ENCODE assay signal across 8 cellular contexts in the genomic region with DNA sequence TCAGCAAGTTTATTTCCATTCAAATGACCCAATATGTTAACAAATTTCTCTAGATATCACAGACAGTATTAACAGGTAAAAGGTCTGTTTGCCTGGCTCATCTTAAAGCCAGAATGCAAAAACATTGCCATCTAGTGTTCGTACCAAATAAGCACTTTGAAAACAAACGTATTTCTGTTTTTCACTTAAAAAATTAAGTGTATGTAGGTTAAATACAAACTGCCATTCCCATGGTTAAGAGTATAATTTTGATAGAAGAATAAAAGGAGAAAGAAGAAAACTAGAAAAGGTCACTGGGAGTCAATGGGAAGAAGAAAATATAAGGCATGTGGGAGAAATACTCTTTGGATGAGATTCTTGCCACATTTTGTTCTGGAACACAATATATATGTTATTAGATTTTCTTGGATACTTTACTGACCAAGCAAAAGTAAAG. TPM values are rescaled to one million over a fixed set of nuclear protein-coding genes. Genes with fewer than 3 reads are reported as not detected.
DNase-seq lines count a peak whose midpoint lies in the region; ATAC-seq, FAIRE-seq and TF ChIP-seq lines count a peak whose summit lies in the region.

No MANE protein-coding gene starts in this region.

- WGBS in right lobe of liver (ENCODE audit: insufficient coverage, low coverage, low lambda C conversion rate, missing lambda C conversion rate), result 10% methylated on average over 2 of the region's 2 CpGs

- H3K27ac ChIP-seq in right lobe of liver, result no peak overlapping the region

- H3K4me1 ChIP-seq in right lobe of liver, result no peaks in the 10 kb centered on the region

- FAIRE-seq in GM12892 (lab: Jason Lieb, UNC), result no peak

- no peaks in the 10 kb centered on the region for H3K9me3 ChIP-seq in right lobe of liver

- TF ChIP-seq CTCF in right lobe of liver (IDR thresholded peaks at IDR 0.05), result peak; percentile 62 to 70 (median 66)

- no peaks in the 10 kb centered on the region for H3K27me3 ChIP-seq in right lobe of liver

- DNase-seq in DMS 273 (lab: John Stamatoyannopoulos, UW; ENCODE audit: unreplicated experiment) (peak; percentile 69), DMS 273 treated with DMSO at 0.1 percent for 48 hours (lab: John Stamatoyannopoulos, UW) (no peak), NCI-H146 (lab: John Stamatoyannopoulos, UW) (peak; percentile 68), amniotic epithelial cell (ENCODE audit: low read depth) (peak; percentile 37), right lobe of liver (no peak), GM12892 (ENCODE audit: insufficient read length) (no peak)

- TF ChIP-seq POLR2A in right lobe of liver (IDR thresholded peaks at IDR 0.05) (no peak), GM12892 (IDR thresholded peaks at IDR 0.05; ENCODE audit: low read depth, low read length) (no peak)

- no peaks in the 10 kb centered on the region for H3K36me3 ChIP-seq in right lobe of liver

- intact Hi-C loops in right lobe of liver (cut with DNase I), result loop anchor here in 1 of 2 donors (10.0 kb wide), 1 partner anchor 572 kb away; no protein-coding TSS in a partner anchor

- H3K4me3 ChIP-seq in right lobe of liver, result no peak overlapping the region

- ATAC-seq in right lobe of liver, result peak; percentile 43 to 72 (median 53)
- ATAC-seq in GM21447 (IDR thresholded peaks at IDR 0.05; ENCODE audit: unreplicated experiment), result no peak
- ATAC-seq in GM21381 (IDR thresholded peaks at IDR 0.05; ENCODE audit: unreplicated experiment), result no peak

RNA-seq across cellular contexts. Expression of gene ORC5, which starts 51.0 kb away (rescaled TPM):
- total RNA-seq in right lobe of liver, result 10 to 100 TPM in 5 of 6 experiments, 1 to 10 TPM in 1; 6.7 to 16.6 (median 12.4) TPM
- 15.9 TPM for polyA plus RNA-seq in GM12892 (2012; ENCODE audit: missing spikeins)

Comparison
In these comparisons a context has a peak if more than half of its experiments do, and no peak if none do; other contexts are left out.
1. DNase-seq: peak in DMS 273 (single experiment), NCI-H146 (single experiment) and amniotic epithelial cell (single experiment); none in DMS 273 treated with DMSO at 0.1 percent for 48 hours (single experiment), right lobe of liver (0 of 3) and GM12892 (single experiment).
2. ATAC-seq: peak in right lobe of liver (4 of 4); none in GM21447 (single experiment) and GM21381 (single experiment).